In the genomic region with DNA sequence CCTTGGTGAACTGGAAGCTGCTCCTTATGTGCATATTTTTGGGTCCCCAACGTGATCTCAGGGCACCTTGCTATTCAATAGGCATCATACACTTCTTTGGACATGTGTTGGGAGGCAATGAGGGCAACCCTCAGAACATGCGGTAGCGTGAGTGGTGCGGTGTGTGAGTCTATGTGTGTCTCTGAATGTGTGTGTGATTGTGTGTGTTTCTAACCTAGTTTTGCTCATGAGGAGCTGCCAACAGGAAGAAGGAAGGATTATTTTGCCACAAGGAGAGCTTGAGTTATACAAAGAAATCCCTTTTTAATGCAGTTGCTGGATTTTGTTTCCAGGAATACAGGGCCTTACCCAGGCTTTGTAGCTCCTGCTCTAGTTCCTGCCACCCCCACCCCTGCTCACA, we compare ENCODE assay signal across 30 cellular contexts.
DNase-seq lines count a peak whose midpoint lies in the region; ATAC-seq and TF ChIP-seq lines count a peak whose summit lies in the region.
"Had no signal": no experiment of that assay in that cellular context is flagged by ENCODE, and none has a peak within 500 bp of the region (broad histone marks: within the 10 kb centered on the region; RNA-seq: fewer than 3 reads in every experiment).

No MANE protein-coding gene starts in this region.

- no peaks in the 10 kb centered on the region for H3K79me2 ChIP-seq in mesendoderm (ENCODE audit: control insufficient read depth, insufficient read depth, low read length)

- TF ChIP-seq CTCF in body of pancreas (IDR thresholded peaks at IDR 0.05): no peak
- TF ChIP-seq CTCF in coronary artery (IDR thresholded peaks at IDR 0.05): no peak
- TF ChIP-seq CTCF in mucosa of descending colon (IDR thresholded peaks at IDR 0.05): no peak

- no peak overlapping the region for H2AK5ac ChIP-seq in mesendoderm (ENCODE audit: low read length)

- H3K4ac ChIP-seq in mesendoderm (ENCODE audit: low read depth, low read length): no peak overlapping the region

- peak in 1 of 3 donors; percentile 4 for TF ChIP-seq POLR2A in body of pancreas (IDR thresholded peaks at IDR 0.05)

- WGBS in body of pancreas, 2 donors: 86% methylated on average over 4 of the region's 4 CpGs
- WGBS in mesendoderm (ENCODE audit: extremely low coverage, insufficient coverage, low lambda C conversion rate): no CpG with 5 or more reads among the region's 4 CpGs

- H3K27ac ChIP-seq in body of pancreas (peak overlapping the region; percentile 80 to 89 (median 88)), coronary artery (peak overlapping the region; percentile 7 to 55), temporal lobe (ENCODE audit: low read depth, low read length) (peak overlapping the region; percentile 57), mesendoderm (ENCODE audit: low read depth, low read length) (no peak overlapping the region)
- H3K27ac ChIP-seq: gastroesophageal sphincter, left lung, spleen, transverse colon had no signal

- no peak overlapping the region for H3K18ac ChIP-seq in mesendoderm (ENCODE audit: low read length)

- no peak overlapping the region for H4K5ac ChIP-seq in mesendoderm (ENCODE audit: low read length)

- H3K79me1 ChIP-seq in mesendoderm (ENCODE audit: low read length): no peaks in the 10 kb centered on the region

- H3K27me3 ChIP-seq in body of pancreas: no peaks in the 10 kb centered on the region
- no peaks in the 10 kb centered on the region for H3K27me3 ChIP-seq in mesendoderm (ENCODE audit: insufficient read depth, low read length, poor library complexity)
- H3K27me3 ChIP-seq: gastroesophageal sphincter, left lung, spleen, transverse colon had no signal

- no peak overlapping the region for H2BK120ac ChIP-seq in mesendoderm (ENCODE audit: low read depth, low read length)

- no peak overlapping the region for H2BK5ac ChIP-seq in mesendoderm (ENCODE audit: low read length)

- no peak overlapping the region for H4K8ac ChIP-seq in mesendoderm (ENCODE audit: low read depth, low read length)

- H3K56ac ChIP-seq in mesendoderm (ENCODE audit: low read length): no peak overlapping the region

- H2BK15ac ChIP-seq in mesendoderm (replicated peaks; ENCODE audit: low read depth): no peak overlapping the region

- no peaks in the 10 kb centered on the region for H3K9me3 ChIP-seq in body of pancreas
- H3K9me3 ChIP-seq in mucosa of descending colon: no peaks in the 10 kb centered on the region
- H3K9me3 ChIP-seq: HAP-1, left lung had no signal

- DNase-seq in body of pancreas (peak in 1 of 4 donors; percentile 29), coronary artery (ENCODE audit: low spot score) (no peak), mucosa of descending colon (no peak), NCI-H524 treated with DMSO at 0.1 percent for 48 hours (lab: John Stamatoyannopoulos, UW) (no peak), NOMO-1 treated with DMSO at 0.1 percent for 48 hours (lab: John Stamatoyannopoulos, UW; ENCODE audit: unreplicated experiment) (no peak), mesendoderm (no peak)
- DNase-seq: activated CD4-positive, alpha-beta memory T cell treated with anti-CD3 and anti-CD28 coated beads, Interleukin-2, amount 10 ng/mL, durations not matched to agents 7 days and 5 days; activated CD8-positive, alpha-beta memory T cell treated with anti-CD3 and anti-CD28 coated beads, Interleukin-2, amount 50 U/mL, for 4 hours; activated naive CD4-positive, alpha-beta T cell; activated naive CD8-positive, alpha-beta T cell treated with anti-CD3 and anti-CD28 coated beads, Interleukin-2, amount 50 U/mL, for 24 hours; COR-L47; immature natural killer cell; KBM-7; NCI-H1105; NCI-H187; NCI-H526; NK-92 treated with Interleukin-12 subunit alpha and Interleukin-12 subunit beta, amount 100 ng/mL, for 24 hours; PC-3; spleen; stimulated activated CD4-positive, alpha-beta T cell treated with anti-CD3 and anti-CD28 coated beads, Interleukin-2, amount 100 ng/mL, for 24 hours; stimulated activated naive CD8-positive, alpha-beta T cell treated with anti-CD3 and anti-CD28 coated beads, Interleukin-15, amount 100 ng/mL, for 72 hours; T-helper 17 cell; transverse colon had no signal

- no peaks in the 10 kb centered on the region for H3K36me3 ChIP-seq in body of pancreas (replicated peaks in 1 of 2; ENCODE audit: insufficient read depth in 1 of 2, low read depth in 2 of 2)
- H3K36me3 ChIP-seq in mucosa of descending colon (ENCODE audit: low read depth): no peaks in the 10 kb centered on the region
- H3K36me3 ChIP-seq in mesendoderm (ENCODE audit: control insufficient read depth, insufficient read depth, low read length): no peaks in the 10 kb centered on the region
- H3K36me3 ChIP-seq: gastroesophageal sphincter, HAP-1, left lung, spleen, transverse colon had no signal

- H3K9ac ChIP-seq in mesendoderm (ENCODE audit: low read length): no peak overlapping the region

- intact Hi-C loops in body of pancreas (cut with DNase I) (no loop called here), mucosa of descending colon (cut with DNase I, micrococcal nuclease) (no loop called here)

- no peak overlapping the region for H3K4me3 ChIP-seq in body of pancreas
- H3K4me3 ChIP-seq in coronary artery: no peak overlapping the region
- H3K4me3 ChIP-seq in mucosa of descending colon: no peak overlapping the region
- H3K4me3 ChIP-seq in mesendoderm (ENCODE audit: low read length): no peak overlapping the region
- H3K4me3 ChIP-seq: gastroesophageal sphincter, HAP-1, left lung, spleen, transverse colon had no signal

- ATAC-seq in body of pancreas (peak; percentile 45), mucosa of descending colon (peak; percentile 28)
- ATAC-seq: activated CD4-positive, CD25-positive, alpha-beta regulatory T cell treated with anti-CD3 and anti-CD28 coated beads, Interleukin-2, amount 50 U/mL, for 24 hours; activated naive CD8-positive, alpha-beta T cell treated with anti-CD3 and anti-CD28 coated beads, Interleukin-2, amount 50 U/mL, for 24 hours; gastroesophageal sphincter; natural killer cell treated with Interleukin-12 subunit alpha and Interleukin-12 subunit beta and Interleukin-15 and Interleukin-18, amount 100 ng/mL, for 72 hours; PC-3; SK-N-SH treated with all-trans-retinoic acid at 6 μM for 48 hours; stimulated activated naive CD8-positive, alpha-beta T cell treated with anti-CD3 and anti-CD28 coated beads, Interleukin-15, amount 100 ng/mL, for 72 hours; T-helper 17 cell had no signal

- no peak overlapping the region for H3K4me2 ChIP-seq in mesendoderm (ENCODE audit: low read length)

- H3K4me1 ChIP-seq in body of pancreas (peaks cover 64% of the 10 kb centered on the region), mucosa of descending colon (ENCODE audit: low read depth) (no peaks in the 10 kb centered on the region), mesendoderm (ENCODE audit: control insufficient read depth, low read depth, low read length) (no peaks in the 10 kb centered on the region)
- H3K4me1 ChIP-seq: gastroesophageal sphincter, HAP-1, left lung had no signal

- no peak overlapping the region for H3K23ac ChIP-seq in mesendoderm (ENCODE audit: low read length)
